8 cellular contexts compared by ENCODE assay signal in genomic region chr9:110183208-110184145, GRCh38. TPM values are rescaled to one million over a fixed set of nuclear protein-coding genes. Genes with fewer than 3 reads are reported as not detected.
DNase-seq lines count a peak whose midpoint lies in the region; ATAC-seq and TF ChIP-seq lines count a peak whose summit lies in the region.

No MANE protein-coding gene starts in this region.

- H3K4me1 ChIP-seq in A673 (ENCODE audit: insufficient read depth, low read length, poor library complexity, severe bottlenecking): no peaks in the 10 kb centered on the region

- peak; percentile 75 for TF ChIP-seq CTCF in A673 (conservative IDR thresholded peaks at IDR 0.05; ENCODE audit: low read depth, low read length)
- peak; percentile 69 for TF ChIP-seq CTCF in GM13977 (IDR thresholded peaks at IDR 0.05; ENCODE audit: extremely low read depth, insufficient read depth, missing control alignments)
- peak; percentile 50 for TF ChIP-seq CTCF in WI38 (IDR thresholded peaks at IDR 0.05; ENCODE audit: low read depth, low read length)
- peak; percentile 24 for TF ChIP-seq CTCF in coronary artery (IDR thresholded peaks at IDR 0.05)
- TF ChIP-seq CTCF in lower leg skin (IDR thresholded peaks at IDR 0.05): no peak

- intact Hi-C loops in A673 (cut with micrococcal nuclease; ENCODE audit: unreplicated experiment): loop anchor here (2.0 to 5.0 kb wide), 4 partner anchors 34 to 1114 kb away; no protein-coding TSS in a partner anchor
- intact Hi-C loops in lower leg skin (cut with DNase I; ENCODE audit: low total_unique reads): loop anchor here (5.0 kb wide), 2 partner anchors 34 to 1119 kb away; no protein-coding TSS in a partner anchor

- TF ChIP-seq POLR2A in lower leg skin (IDR thresholded peaks at IDR 0.05): no peak

- CTCF ChIA-PET in A673 (lab: Charles Lee): interaction anchor here (0.5 to 1.7 kb wide), 4 partner anchors 34 to 1884 kb away, joined by 3 to 12 read pairs (median 6); no protein-coding TSS in a partner anchor

- no peaks in the 10 kb centered on the region for H3K9me3 ChIP-seq in A673 (ENCODE audit: low read depth, low read length, poor library complexity, severe bottlenecking)

- H3K36me3 ChIP-seq in A673 (ENCODE audit: insufficient read depth, low read length, poor library complexity, severe bottlenecking): no peaks in the 10 kb centered on the region

- H3K27me3 ChIP-seq in A673 (replicated peaks; ENCODE audit: insufficient read depth, low read depth, low read length, poor library complexity): no peaks in the 10 kb centered on the region

- WGBS in lower leg skin, 2 donors: 76 to 81% methylated on average over 7 of the region's 7 CpGs

- BruUV-seq in A673 (replicated peaks; lab: Mats Ljungman, UMichigan): no TSS peak

- ATAC-seq in HG02981 (IDR thresholded peaks at IDR 0.05; ENCODE audit: unreplicated experiment): peak; percentile 71

- DNase-seq in A673 (ENCODE audit: low spot score): peak; percentile 78
- peak; percentile 73 for DNase-seq in GM13977 (ENCODE audit: low spot score)
- DNase-seq in NCI-H2196 (lab: John Stamatoyannopoulos, UW; ENCODE audit: unreplicated experiment): peak; percentile 82
- no peak for DNase-seq in coronary artery (ENCODE audit: low spot score)
- peak; percentile 70 to 87 for DNase-seq in lower leg skin (ENCODE audit: low spot score in 2 of 2)
- peak; percentile 20 for DNase-seq in stimulated activated CD8-positive, alpha-beta memory T cell treated with anti-CD3 and anti-CD28 coated beads, Interleukin-15, amount 100 ng/mL, for 1 hour (ENCODE audit: low read depth)

- POLR2A ChIA-PET in A673 (lab: Charles Lee; ENCODE audit: low non-redundant PET): interaction anchor here (0.6 kb wide), 1 partner anchor 9 kb away, joined by 3 read pairs; no protein-coding TSS in a partner anchor

- no peak overlapping the region for H3K4me3 ChIP-seq in A673 (ENCODE audit: low read depth, low read length, poor library complexity, severe bottlenecking)
- H3K4me3 ChIP-seq in WI38 (ENCODE audit: low read depth, low read length): no peak overlapping the region
- no peak overlapping the region for H3K4me3 ChIP-seq in coronary artery
- no peak overlapping the region for H3K4me3 ChIP-seq in lower leg skin (ENCODE audit: low read depth, poor library complexity, severe bottlenecking)

- in situ Hi-C loops in GM13977 (cut with MboI; ENCODE audit: low pct_unique_long_range_greater_than_20kb, low sequenced_read_pairs, unreplicated experiment): loop anchor here (10.0 kb wide), 1 partner anchor 441 kb away; no protein-coding TSS in a partner anchor

- H3K27ac ChIP-seq in A673 (ENCODE audit: low read depth, low read length, poor library complexity, severe bottlenecking): no peak overlapping the region
- no peak overlapping the region for H3K27ac ChIP-seq in coronary artery

RNA-seq across cellular contexts. Expression of gene C9orf152, which starts 24.5 kb away (rescaled TPM):
- not detected in 2 replicates for total RNA-seq in A673 (2021)
- total RNA-seq in lower leg skin: 10 to 100 TPM in 2 of 4 donors, 1 to 10 TPM in 2; 4.1 to 15.7 (median 8.4) TPM

Comparison
In these comparisons a context has a peak if more than half of its experiments do, and no peak if none do; other contexts are left out.
1. CTCF ChIP-seq: peak in A673 (single experiment), GM13977 (single experiment), WI38 (single experiment) and coronary artery (single experiment); none in lower leg skin (0 of 3).